ENCODE assay signal across 32 cellular contexts in the genomic region with DNA sequence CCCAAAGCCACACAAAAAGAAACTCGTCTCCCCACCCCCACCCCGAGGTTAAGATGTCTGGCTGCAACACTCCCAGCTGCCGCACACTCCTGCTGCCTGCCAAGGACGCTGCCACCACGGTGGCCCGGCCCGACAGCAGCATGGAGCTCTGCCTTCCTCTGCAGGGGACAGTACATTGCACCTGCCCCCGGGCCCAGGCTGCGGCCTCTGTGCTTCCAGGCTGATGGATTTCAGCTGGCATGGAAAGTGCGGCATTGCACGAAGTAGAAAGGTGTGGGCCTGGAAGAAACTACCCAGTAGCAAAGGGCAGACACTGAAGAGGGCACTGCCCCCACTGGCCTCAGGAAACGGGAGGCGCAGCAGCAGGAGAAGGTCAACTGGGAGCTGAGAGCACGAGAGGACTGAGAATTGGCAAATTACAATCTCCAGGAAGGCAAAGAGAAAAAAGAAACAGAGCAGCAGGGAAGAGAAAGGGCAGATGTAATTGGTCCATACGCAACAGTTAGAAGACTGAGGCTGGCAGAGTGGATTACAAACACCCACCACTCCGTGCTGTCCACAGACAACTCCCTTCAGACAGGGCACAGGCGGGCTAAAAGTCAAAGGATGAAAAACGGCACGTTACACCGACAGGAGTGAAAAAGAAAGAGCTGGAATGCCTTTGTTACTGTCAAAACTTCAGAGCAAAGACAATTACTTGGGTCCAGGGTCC.
DNase-seq lines count a peak whose midpoint lies in the region; ATAC-seq and TF ChIP-seq lines count a peak whose summit lies in the region.
"Had no signal": no experiment of that assay in that cellular context is flagged by ENCODE, and none has a peak within 500 bp of the region (broad histone marks: within the 10 kb centered on the region; RNA-seq: fewer than 3 reads in every experiment).

No MANE protein-coding gene starts in this region.

- H3K27ac ChIP-seq in RWPE1: peak overlapping the region; percentile 9; the same call in 1 of the 2 replicates
- H3K27ac ChIP-seq: brain microvascular endothelial cell, esophagus muscularis mucosa, left lung, sigmoid colon, SJSA1, stomach, transverse colon had no signal

- DNase-seq in activated CD8-positive, alpha-beta memory T cell treated with anti-CD3 and anti-CD28 coated beads for 24 hours: peak; percentile 52
- DNase-seq in activated CD8-positive, alpha-beta memory T cell treated with anti-CD3 and anti-CD28 coated beads, Interleukin-2, amount 10 ng/mL, durations not matched to agents 7 days and 5 days: no peak
- no peak for DNase-seq in RWPE1 (ENCODE audit: low spot score)
- peak; percentile 17 for DNase-seq in globus pallidus (ENCODE audit: low spot score)
- DNase-seq in pons (ENCODE audit: low spot score): peak; percentile 9
- no peak for DNase-seq in SW 1271 (lab: John Stamatoyannopoulos, UW)
- DNase-seq in activated CD4-positive, alpha-beta T cell treated with anti-CD3 and anti-CD28 coated beads, Interleukin-2, amount 50 U/mL, for 4 hours: no peak
- DNase-seq: 8988T; AML-193; brain microvascular endothelial cell; CD8-positive, alpha-beta memory T cell; DMS79; effector memory CD8-positive, alpha-beta T cell; foreskin melanocyte; GF-D8; hippocampal formation; immature natural killer cell; KG1; natural killer cell; NCI-H1436; NCI-H524; NK-92 treated with Interleukin-12 subunit alpha and Interleukin-12 subunit beta, amount 100 ng/mL, for 24 hours; sigmoid colon; stimulated activated CD4-positive, alpha-beta T cell treated with anti-CD3 and anti-CD28 coated beads, Interleukin-15, amount 100 ng/mL, for 24 hours; stomach; transverse colon had no signal

- no peaks in the 10 kb centered on the region for H3K9me3 Mint-ChIP-seq in activated CD8-positive, alpha-beta memory T cell treated with anti-CD3 and anti-CD28 coated beads, Interleukin-2, amount 10 ng/mL, durations not matched to agents 7 days and 5 days (ENCODE audit: low read depth)
- H3K9me3 Mint-ChIP-seq: activated T-helper 2 cell treated with anti-CD3 and anti-CD28 coated beads, Interferon-gamma antibody, Interleukin-2, Interleukin-4, amounts not matched to agents 10 μg/mL and 5 μg/mL and 100 μg/mL, durations not matched to agents 14 hours and 24 hours and 36 hours; CD8-positive, alpha-beta memory T cell; effector memory CD8-positive, alpha-beta T cell; immature natural killer cell; natural killer cell had no signal

- H3K4me1 Mint-ChIP-seq in activated CD8-positive, alpha-beta memory T cell treated with anti-CD3 and anti-CD28 coated beads, Interleukin-2, amount 10 ng/mL, durations not matched to agents 7 days and 5 days: peaks cover 18% of the 10 kb centered on the region

- no peak overlapping the region for H3K27ac Mint-ChIP-seq in activated CD8-positive, alpha-beta memory T cell treated with anti-CD3 and anti-CD28 coated beads, Interleukin-2, amount 10 ng/mL, durations not matched to agents 7 days and 5 days
- H3K27ac Mint-ChIP-seq: activated T-helper 2 cell treated with anti-CD3 and anti-CD28 coated beads, Interferon-gamma antibody, Interleukin-2, Interleukin-4, amounts not matched to agents 10 μg/mL and 5 μg/mL and 100 μg/mL, durations not matched to agents 14 hours and 24 hours and 36 hours; natural killer cell had no signal

- peaks cover 19% of the 10 kb centered on the region for H3K36me3 Mint-ChIP-seq in activated CD8-positive, alpha-beta memory T cell treated with anti-CD3 and anti-CD28 coated beads, Interleukin-2, amount 10 ng/mL, durations not matched to agents 7 days and 5 days
- H3K36me3 Mint-ChIP-seq: natural killer cell had no signal

- no peak for ATAC-seq in activated CD8-positive, alpha-beta memory T cell treated with anti-CD3 and anti-CD28 coated beads, Interleukin-2, amount 10 ng/mL, durations not matched to agents 7 days and 5 days
- ATAC-seq in SK-N-SH treated with all-trans-retinoic acid at 6 μM for 48 hours: no peak
- ATAC-seq: effector memory CD8-positive, alpha-beta T cell; left lung; natural killer cell; Panc1 had no signal

- no peaks in the 10 kb centered on the region for H3K27me3 Mint-ChIP-seq in activated CD8-positive, alpha-beta memory T cell treated with anti-CD3 and anti-CD28 coated beads, Interleukin-2, amount 10 ng/mL, durations not matched to agents 7 days and 5 days
- H3K27me3 Mint-ChIP-seq: CD8-positive, alpha-beta memory T cell; effector memory CD8-positive, alpha-beta T cell had no signal

- POLR2A ChIA-PET in RWPE1 (lab: Yijun Ruan, JAX; ENCODE audit: low non-redundant PET): no interaction called here

- TF ChIP-seq CTCF in RWPE1 (conservative IDR thresholded peaks at IDR 0.05; ENCODE audit: low read depth): no peak

- H3K4me3 Mint-ChIP-seq in activated CD8-positive, alpha-beta memory T cell treated with anti-CD3 and anti-CD28 coated beads, Interleukin-2, amount 10 ng/mL, durations not matched to agents 7 days and 5 days: no peak overlapping the region
- H3K4me3 Mint-ChIP-seq: effector memory CD8-positive, alpha-beta T cell; immature natural killer cell; natural killer cell had no signal

- CTCF ChIA-PET in activated CD8-positive, alpha-beta memory T cell treated with anti-CD3 and anti-CD28 coated beads, Interleukin-2, amount 10 ng/mL, durations not matched to agents 7 days and 5 days (lab: Charles Lee): no interaction called here
- CTCF ChIA-PET in RWPE1 (lab: Yijun Ruan, JAX): interaction anchor here (0.6 to 0.7 kb wide), 2 partner anchors 18 to 625 kb away, joined by 3 to 5 read pairs; no protein-coding TSS in a partner anchor

TF ChIP-seq in SK-N-SH treated with all-trans-retinoic acid at 6 μM for 48 hours, 23 proteins besides CTCF, POLR2A, EP300 and RAD21 (continues in another document):
- no peak for TF ChIP-seq ISL1 (CRISPR knock-in tag; IDR thresholded peaks at IDR 0.05)
- TF ChIP-seq ZFP3 (CRISPR knock-in tag; IDR thresholded peaks at IDR 0.05): no peak
- TF ChIP-seq GLIS3 (CRISPR knock-in tag; IDR thresholded peaks at IDR 0.05): no peak
- TF ChIP-seq, protein P1, sequence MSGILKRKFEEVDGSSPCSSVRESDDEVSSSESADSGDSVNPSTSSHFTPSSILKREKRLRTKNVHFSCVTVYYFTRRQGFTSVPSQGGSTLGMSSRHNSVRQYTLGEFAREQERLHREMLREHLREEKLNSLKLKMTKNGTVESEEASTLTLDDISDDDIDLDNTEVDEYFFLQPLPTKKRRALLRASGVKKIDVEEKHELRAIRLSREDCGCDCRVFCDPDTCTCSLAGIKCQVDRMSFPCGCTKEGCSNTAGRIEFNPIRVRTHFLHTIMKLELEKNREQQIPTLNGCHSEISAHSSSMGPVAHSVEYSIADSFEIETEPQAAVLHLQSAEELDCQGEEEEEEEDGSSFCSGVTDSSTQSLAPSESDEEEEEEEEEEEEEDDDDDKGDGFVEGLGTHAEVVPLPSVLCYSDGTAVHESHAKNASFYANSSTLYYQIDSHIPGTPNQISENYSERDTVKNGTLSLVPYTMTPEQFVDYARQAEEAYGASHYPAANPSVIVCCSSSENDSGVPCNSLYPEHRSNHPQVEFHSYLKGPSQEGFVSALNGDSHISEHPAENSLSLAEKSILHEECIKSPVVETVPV (CRISPR knock-in tag; IDR thresholded peaks at IDR 0.05): no peak
- no peak for TF ChIP-seq PATZ1 (CRISPR knock-in tag; IDR thresholded peaks at IDR 0.05; ENCODE audit: borderline replicate concordance)
- TF ChIP-seq ESRRG (CRISPR knock-in tag; IDR thresholded peaks at IDR 0.05): no peak
- no peak for TF ChIP-seq ZNF70 (CRISPR knock-in tag; IDR thresholded peaks at IDR 0.05)
- TF ChIP-seq ZFP30 (CRISPR knock-in tag; IDR thresholded peaks at IDR 0.05): no peak
- TF ChIP-seq ARNTL (CRISPR knock-in tag; IDR thresholded peaks at IDR 0.05; ENCODE audit: borderline replicate concordance, low read depth): no peak
- TF ChIP-seq, protein P2, sequence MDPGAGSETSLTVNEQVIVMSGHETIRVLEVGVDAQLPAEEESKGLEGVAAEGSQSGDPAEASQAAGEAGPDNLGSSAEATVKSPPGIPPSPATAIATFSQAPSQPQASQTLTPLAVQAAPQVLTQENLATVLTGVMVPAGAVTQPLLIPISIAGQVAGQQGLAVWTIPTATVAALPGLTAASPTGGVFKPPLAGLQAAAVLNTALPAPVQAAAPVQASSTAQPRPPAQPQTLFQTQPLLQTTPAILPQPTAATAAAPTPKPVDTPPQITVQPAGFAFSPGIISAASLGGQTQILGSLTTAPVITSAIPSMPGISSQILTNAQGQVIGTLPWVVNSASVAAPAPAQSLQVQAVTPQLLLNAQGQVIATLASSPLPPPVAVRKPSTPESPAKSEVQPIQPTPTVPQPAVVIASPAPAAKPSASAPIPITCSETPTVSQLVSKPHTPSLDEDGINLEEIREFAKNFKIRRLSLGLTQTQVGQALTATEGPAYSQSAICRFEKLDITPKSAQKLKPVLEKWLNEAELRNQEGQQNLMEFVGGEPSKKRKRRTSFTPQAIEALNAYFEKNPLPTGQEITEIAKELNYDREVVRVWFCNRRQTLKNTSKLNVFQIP (CRISPR knock-in tag; IDR thresholded peaks at IDR 0.05; ENCODE audit: borderline replicate concordance, low read depth): no peak
- TF ChIP-seq, protein P3, sequence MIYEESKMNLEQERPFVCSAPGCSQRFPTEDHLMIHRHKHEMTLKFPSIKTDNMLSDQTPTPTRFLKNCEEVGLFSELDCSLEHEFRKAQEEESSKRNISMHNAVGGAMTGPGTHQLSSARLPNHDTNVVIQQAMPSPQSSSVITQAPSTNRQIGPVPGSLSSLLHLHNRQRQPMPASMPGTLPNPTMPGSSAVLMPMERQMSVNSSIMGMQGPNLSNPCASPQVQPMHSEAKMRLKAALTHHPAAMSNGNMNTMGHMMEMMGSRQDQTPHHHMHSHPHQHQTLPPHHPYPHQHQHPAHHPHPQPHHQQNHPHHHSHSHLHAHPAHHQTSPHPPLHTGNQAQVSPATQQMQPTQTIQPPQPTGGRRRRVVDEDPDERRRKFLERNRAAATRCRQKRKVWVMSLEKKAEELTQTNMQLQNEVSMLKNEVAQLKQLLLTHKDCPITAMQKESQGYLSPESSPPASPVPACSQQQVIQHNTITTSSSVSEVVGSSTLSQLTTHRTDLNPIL (CRISPR knock-in tag; IDR thresholded peaks at IDR 0.05; ENCODE audit: low read depth): no peak

Comparison
In these comparisons a context has a peak if more than half of its experiments do, and no peak if none do; other contexts are left out.
1. DNase-seq: peak in activated CD8-positive, alpha-beta memory T cell treated with anti-CD3 and anti-CD28 coated beads for 24 hours (single experiment), globus pallidus (single experiment) and pons (single experiment); none in activated CD8-positive, alpha-beta memory T cell treated with anti-CD3 and anti-CD28 coated beads, Interleukin-2, amount 10 ng/mL, durations not matched to agents 7 days and 5 days (single experiment), RWPE1 (single experiment), SW 1271 (0 of 2) and activated CD4-positive, alpha-beta T cell treated with anti-CD3 and anti-CD28 coated beads, Interleukin-2, amount 50 U/mL, for 4 hours (0 of 2).